ENCODE assay signal across 20 cellular contexts in genomic region chr1:246687002-246687401, GRCh38.
"Had no signal": no experiment of that assay in that cellular context is flagged by ENCODE, and none has a peak within 500 bp of the region (broad histone marks: within the 10 kb centered on the region; RNA-seq: fewer than 3 reads in every experiment).

No MANE protein-coding gene starts in this region.

- H3K4me1 ChIP-seq: colonic mucosa had no signal

- H3K9me3 ChIP-seq: colonic mucosa, left lung, psoas muscle, sigmoid colon, suprapubic skin, upper lobe of right lung had no signal

- H3K27me3 Mint-ChIP-seq: T-cell had no signal

- H3K4me3 ChIP-seq: cardiac muscle cell, colonic mucosa, left lung, psoas muscle, sigmoid colon, suprapubic skin, upper lobe of right lung had no signal

- H3K36me3 ChIP-seq: cardiac muscle cell, colonic mucosa, left lung, sigmoid colon, suprapubic skin, upper lobe of right lung had no signal

- H3K36me3 Mint-ChIP-seq: natural killer cell treated with Interleukin-12 subunit alpha and Interleukin-12 subunit beta and Interleukin-15 and Interleukin-18, amount 100 ng/mL, for 72 hours had no signal

- H3K27me3 ChIP-seq: cardiac muscle cell, colonic mucosa, left lung, sigmoid colon, suprapubic skin, upper lobe of right lung had no signal

- H3K4me3 Mint-ChIP-seq: activated naive CD4-positive, alpha-beta T cell treated with anti-CD3 and anti-CD28 coated beads for 36 hours; activated T-helper 1 cell treated with anti-CD3 and anti-CD28 coated beads, Interleukin-12 subunit alpha, Interleukin-12 subunit beta, Interleukin-2, Interleukin-4 antibody, amounts not matched to agents 30 ng/mL and 10 ng/mL and 1 ng/mL, durations not matched to agents 14 hours and 24 hours and 36 hours; natural killer cell treated with Interleukin-12 subunit alpha and Interleukin-12 subunit beta and Interleukin-15 and Interleukin-18, amount 100 ng/mL, for 72 hours; T-cell had no signal

- FAIRE-seq: astrocyte, islet of Langerhans had no signal

- H3K27ac ChIP-seq: cardiac muscle cell, colonic mucosa, left lung, psoas muscle, sigmoid colon, suprapubic skin, upper lobe of right lung, VCaP had no signal

- DNase-seq: activated CD4-positive, alpha-beta T cell treated with anti-CD3 and anti-CD28 coated beads for 48 hours; activated naive CD4-positive, alpha-beta T cell treated with anti-CD3 and anti-CD28 coated beads for 36 hours; colonic mucosa; effector CD4-positive, alpha-beta T cell; left lung; occipital lobe; psoas muscle; sigmoid colon; stimulated activated CD4-positive, alpha-beta T cell treated with anti-CD3 and anti-CD28 coated beads, Interleukin-2, amount 100 ng/mL, for 24 hours; stimulated activated naive CD4-positive, alpha-beta T cell; T-cell; T1000; upper lobe of right lung had no signal

- H3K9me3 Mint-ChIP-seq: activated naive CD4-positive, alpha-beta T cell treated with anti-CD3 and anti-CD28 coated beads for 36 hours; activated T-helper 1 cell treated with anti-CD3 and anti-CD28 coated beads, Interleukin-12 subunit alpha, Interleukin-12 subunit beta, Interleukin-2, Interleukin-4 antibody, amounts not matched to agents 30 ng/mL and 10 ng/mL and 1 ng/mL, durations not matched to agents 14 hours and 24 hours and 36 hours; natural killer cell treated with Interleukin-12 subunit alpha and Interleukin-12 subunit beta and Interleukin-15 and Interleukin-18, amount 100 ng/mL, for 72 hours; T-cell had no signal

- H3K27ac Mint-ChIP-seq: activated naive CD4-positive, alpha-beta T cell treated with anti-CD3 and anti-CD28 coated beads for 36 hours; activated T-helper 1 cell treated with anti-CD3 and anti-CD28 coated beads, Interleukin-12 subunit alpha, Interleukin-12 subunit beta, Interleukin-2, Interleukin-4 antibody, amounts not matched to agents 30 ng/mL and 10 ng/mL and 1 ng/mL, durations not matched to agents 14 hours and 24 hours and 36 hours; natural killer cell treated with Interleukin-12 subunit alpha and Interleukin-12 subunit beta and Interleukin-15 and Interleukin-18, amount 100 ng/mL, for 72 hours had no signal

- ATAC-seq: left lung; natural killer cell treated with Interleukin-12 subunit alpha and Interleukin-12 subunit beta and Interleukin-15 and Interleukin-18, amount 100 ng/mL, for 72 hours; psoas muscle; T-cell; upper lobe of right lung had no signal
